8 cellular contexts compared by ENCODE assay signal in the genomic region with DNA sequence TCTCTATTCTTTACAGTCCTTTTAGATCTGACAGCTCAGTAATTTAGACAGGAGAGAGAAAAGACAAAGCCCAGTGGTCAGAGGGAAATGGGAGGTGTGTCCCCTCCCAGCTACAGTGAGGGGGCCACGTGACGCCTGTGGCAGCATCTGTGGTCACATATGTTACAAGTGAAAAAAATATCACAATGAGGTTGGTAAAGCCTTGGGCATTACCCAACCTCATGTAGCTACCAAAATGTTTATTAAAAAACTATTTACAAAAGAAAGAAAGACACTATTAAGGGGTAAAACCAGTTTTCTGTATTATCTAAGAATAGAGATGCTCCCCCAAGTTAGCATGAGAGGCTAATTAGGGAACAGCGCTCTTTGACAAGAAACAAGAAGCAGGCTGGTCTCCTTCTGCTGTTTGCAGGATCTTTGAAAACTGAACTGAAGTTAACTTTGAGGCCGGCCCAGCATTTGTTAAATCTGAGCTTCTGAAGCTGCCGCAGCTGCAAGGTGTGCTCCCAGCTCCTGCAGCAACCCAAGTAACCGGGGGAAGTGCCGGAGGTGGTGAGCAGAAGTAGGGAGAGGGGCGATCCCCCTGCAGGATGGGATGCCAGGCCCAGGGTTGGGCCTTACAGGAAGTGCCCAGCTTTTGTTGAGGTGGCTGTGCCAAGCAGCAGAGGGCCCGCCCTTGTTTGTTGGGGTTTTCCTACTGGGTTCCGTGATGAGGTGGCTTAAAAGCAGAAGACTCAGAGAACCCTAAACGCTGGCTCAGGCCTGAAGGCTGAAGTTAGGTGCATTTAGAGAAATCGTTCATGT. TPM values are rescaled to one million over a fixed set of nuclear protein-coding genes. Genes with fewer than 3 reads are reported as not detected.
DNase-seq lines count a peak whose midpoint lies in the region; ATAC-seq and TF ChIP-seq lines count a peak whose summit lies in the region.

No MANE protein-coding gene starts in this region.

- H3K27me3 Mint-ChIP-seq in activated T-helper 1 cell treated with anti-CD3 and anti-CD28 coated beads, Interleukin-12 subunit alpha, Interleukin-12 subunit beta, Interleukin-2, Interleukin-4 antibody, amounts not matched to agents 30 ng/mL and 10 ng/mL and 1 ng/mL, durations not matched to agents 14 hours and 24 hours and 36 hours (ENCODE audit: insufficient read depth): peaks cover 3% of the 10 kb centered on the region

- H3K36me3 Mint-ChIP-seq in activated T-helper 1 cell treated with anti-CD3 and anti-CD28 coated beads, Interleukin-12 subunit alpha, Interleukin-12 subunit beta, Interleukin-2, Interleukin-4 antibody, amounts not matched to agents 30 ng/mL and 10 ng/mL and 1 ng/mL, durations not matched to agents 14 hours and 24 hours and 36 hours (ENCODE audit: low read depth): no peaks in the 10 kb centered on the region

- peak overlapping the region; percentile 99 for H3K27ac Mint-ChIP-seq in activated T-helper 1 cell treated with anti-CD3 and anti-CD28 coated beads, Interleukin-12 subunit alpha, Interleukin-12 subunit beta, Interleukin-2, Interleukin-4 antibody, amounts not matched to agents 30 ng/mL and 10 ng/mL and 1 ng/mL, durations not matched to agents 14 hours and 24 hours and 36 hours

- no peaks in the 10 kb centered on the region for H3K9me3 Mint-ChIP-seq in activated T-helper 1 cell treated with anti-CD3 and anti-CD28 coated beads, Interleukin-12 subunit alpha, Interleukin-12 subunit beta, Interleukin-2, Interleukin-4 antibody, amounts not matched to agents 30 ng/mL and 10 ng/mL and 1 ng/mL, durations not matched to agents 14 hours and 24 hours and 36 hours

- peak overlapping the region; percentile 77 for H3K4me3 Mint-ChIP-seq in activated T-helper 1 cell treated with anti-CD3 and anti-CD28 coated beads, Interleukin-12 subunit alpha, Interleukin-12 subunit beta, Interleukin-2, Interleukin-4 antibody, amounts not matched to agents 30 ng/mL and 10 ng/mL and 1 ng/mL, durations not matched to agents 14 hours and 24 hours and 36 hours

- no peak for TF ChIP-seq CTCF in lower lobe of right lung (IDR thresholded peaks at IDR 0.05)

- intact Hi-C loops in activated T-helper 1 cell treated with anti-CD3 and anti-CD28 coated beads, Interleukin-12 subunit alpha, Interleukin-12 subunit beta, Interleukin-2, Interleukin-4 antibody, amounts not matched to agents 30 ng/mL and 10 ng/mL and 1 ng/mL, durations not matched to agents 14 hours and 24 hours and 36 hours (cut with micrococcal nuclease): loop anchor here (1.0 to 10.0 kb wide), 11 partner anchors 17 to 900 kb away; partner anchors contain the start of genes DPH3, OXNAD1 and TBC1D5
- intact Hi-C loops in lower lobe of right lung (cut with DNase I): no loop called here

- no peak overlapping the region for H3K4me3 ChIP-seq in lower lobe of right lung

- no peaks in the 10 kb centered on the region for H3K36me3 ChIP-seq in lower lobe of right lung

- H3K9me3 ChIP-seq in lower lobe of right lung: no peaks in the 10 kb centered on the region

- DNase-seq in NCI-H524 (lab: John Stamatoyannopoulos, UW) (peak; percentile 80 to 90), lower lobe of right lung (peak; percentile 75), NCI-H446 (lab: John Stamatoyannopoulos, UW) (no peak), NCI-H345 (lab: John Stamatoyannopoulos, UW) (no peak)
- peak; percentile 73 for DNase-seq in activated T-helper 1 cell treated with anti-CD3 and anti-CD28 coated beads, Interleukin-12 subunit alpha, Interleukin-12 subunit beta, Interleukin-2, Interleukin-4 antibody, amounts not matched to agents 30 ng/mL and 10 ng/mL and 1 ng/mL, durations not matched to agents 14 hours and 24 hours and 36 hours (ENCODE audit: low spot score)
- peak; percentile 38 to 41 for DNase-seq in stimulated activated CD8-positive, alpha-beta memory T cell treated with anti-CD3 and anti-CD28 coated beads, Interleukin-7, amount 100 ng/mL, for 1 hour (ENCODE audit: low read depth in 2 of 2)

- no peaks in the 10 kb centered on the region for H3K27me3 ChIP-seq in lower lobe of right lung (ENCODE audit: low read depth)

- H3K27ac ChIP-seq in lower lobe of right lung: peak overlapping the region; percentile 77

- peaks cover 31% of the 10 kb centered on the region for H3K4me1 ChIP-seq in lower lobe of right lung

- peaks cover 74% of the 10 kb centered on the region for H3K4me1 Mint-ChIP-seq in activated T-helper 1 cell treated with anti-CD3 and anti-CD28 coated beads, Interleukin-12 subunit alpha, Interleukin-12 subunit beta, Interleukin-2, Interleukin-4 antibody, amounts not matched to agents 30 ng/mL and 10 ng/mL and 1 ng/mL, durations not matched to agents 14 hours and 24 hours and 36 hours (ENCODE audit: low read depth)

- ATAC-seq in GM18508 (IDR thresholded peaks at IDR 0.05; ENCODE audit: insufficient read depth, unreplicated experiment): peak; percentile 67
- peak; percentile 72 for ATAC-seq in HG02623 (IDR thresholded peaks at IDR 0.05; ENCODE audit: unreplicated experiment)
- ATAC-seq in lower lobe of right lung: peak; percentile 76 to 84

RNA-seq across cellular contexts. Expression of gene PLCL2, which starts 42.6 kb away (rescaled TPM):
- 14.9 and 15.0 TPM in 2 replicates for total RNA-seq in activated T-helper 1 cell treated with anti-CD3 and anti-CD28 coated beads, Interleukin-12 subunit alpha, Interleukin-12 subunit beta, Interleukin-2, Interleukin-4 antibody, amounts not matched to agents 30 ng/mL and 10 ng/mL and 1 ng/mL, durations not matched to agents 14 hours and 24 hours and 36 hours
- 12.1 TPM for total RNA-seq in lower lobe of right lung

Comparison
In these comparisons a context has a peak if more than half of its experiments do, and no peak if none do; other contexts are left out.
1. DNase-seq: peak in NCI-H524 (2 of 2), activated T-helper 1 cell treated with anti-CD3 and anti-CD28 coated beads, Interleukin-12 subunit alpha, Interleukin-12 subunit beta, Interleukin-2, Interleukin-4 antibody, amounts not matched to agents 30 ng/mL and 10 ng/mL and 1 ng/mL, durations not matched to agents 14 hours and 24 hours and 36 hours (single experiment), lower lobe of right lung (single experiment) and stimulated activated CD8-positive, alpha-beta memory T cell treated with anti-CD3 and anti-CD28 coated beads, Interleukin-7, amount 100 ng/mL, for 1 hour (2 of 2); none in NCI-H446 (0 of 2) and NCI-H345 (single experiment).
2. Peak in every context shown above with its lines, with median percentiles within 50 percentile points of each other: ATAC-seq.